ENCODE assay signal across 8 cellular contexts in the genomic region with DNA sequence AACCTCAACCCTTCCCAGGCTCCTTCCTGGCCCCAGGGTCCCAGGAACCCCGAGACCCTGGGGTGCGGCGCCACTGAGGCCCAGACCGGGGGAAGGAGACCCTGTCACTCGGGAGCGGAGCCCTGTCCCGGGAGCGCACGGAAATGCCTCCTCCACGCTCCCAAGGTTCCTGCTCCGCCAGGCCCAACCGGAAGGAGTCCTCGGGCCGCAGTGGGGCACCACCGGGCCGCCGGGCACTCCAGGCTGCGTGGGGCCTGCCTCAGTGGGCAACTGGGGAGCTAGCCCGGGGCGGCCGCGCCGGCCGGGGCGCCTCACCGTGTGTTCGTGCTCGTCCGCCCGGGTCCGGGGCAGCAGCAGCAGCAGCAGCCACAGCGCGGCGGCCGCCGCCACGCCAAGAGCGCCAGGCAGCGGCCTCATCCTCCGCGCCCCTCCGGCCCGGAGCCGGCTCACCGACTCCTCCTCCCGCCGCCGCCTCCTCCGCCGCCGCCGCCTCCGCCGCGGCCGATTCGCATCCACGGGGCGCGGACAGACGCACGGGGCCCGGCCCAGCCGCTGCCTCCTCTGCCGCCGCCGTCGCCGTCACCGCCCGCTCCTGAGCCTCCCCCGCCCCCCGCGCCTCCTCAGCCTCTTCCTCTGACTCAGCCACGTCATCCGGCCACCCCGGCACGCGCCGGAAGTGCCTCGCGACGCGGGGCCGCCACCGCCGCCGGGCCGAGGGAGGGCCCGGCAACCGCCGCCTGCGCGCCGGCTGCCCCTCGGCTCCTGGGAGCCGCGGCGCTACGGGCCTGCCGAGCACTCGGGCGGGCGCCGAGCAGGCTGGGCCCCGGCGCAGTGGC. TPM values are rescaled to one million over a fixed set of nuclear protein-coding genes. Genes with fewer than 3 reads are reported as not detected.
DNase-seq lines count a peak whose midpoint lies in the region; ATAC-seq lines count a peak whose summit lies in the region.

A gene (minus strand): TSS at position 594 of the 836 bp plus-strand sequence. CDS start 177 bp downstream, at position 417.

- ATAC-seq in GM19035 (IDR thresholded peaks at IDR 0.05; ENCODE audit: unreplicated experiment) (peak; percentile 76), HG03354 (IDR thresholded peaks at IDR 0.05; ENCODE audit: poor library complexity, severe bottlenecking, unreplicated experiment) (peak; percentile 73)
- ATAC-seq in activated CD8-positive, alpha-beta T cell treated with anti-CD3 and anti-CD28 coated beads, Interleukin-2, amount 10 ng/mL, durations not matched to agents 7 days and 5 days, result peak; percentile 88

- POLR2A ChIA-PET in activated CD8-positive, alpha-beta T cell treated with anti-CD3 and anti-CD28 coated beads, Interleukin-2, amount 10 ng/mL, durations not matched to agents 7 days and 5 days (lab: Charles Lee), result interaction anchor here (0.6 to 1.2 kb wide), 3 partner anchors 23 to 177 kb away, joined by 3 read pairs; no protein-coding TSS in a partner anchor

- H3K27ac Mint-ChIP-seq in activated CD8-positive, alpha-beta T cell treated with anti-CD3 and anti-CD28 coated beads, Interleukin-2, amount 10 ng/mL, durations not matched to agents 7 days and 5 days, result peak within 1 kb of the TSS; percentile 94

- DNase-seq in Ammon's horn (ENCODE audit: low spot score) (peak; percentile 95), NCI-H774 (lab: John Stamatoyannopoulos, UW) (peak; percentile 64), lung microvascular endothelial cell (ENCODE audit: low read depth in 2 of 2) (peak; percentile 86 to 92)
- peak; percentile 95 for DNase-seq in activated CD8-positive, alpha-beta T cell treated with anti-CD3 and anti-CD28 coated beads, Interleukin-2, amount 10 ng/mL, durations not matched to agents 7 days and 5 days
- peak; percentile 77 for DNase-seq in effector CD8-positive, alpha-beta T cell (lab: John Stamatoyannopoulos, UW)
- DNase-seq in stimulated activated CD4-positive, alpha-beta T cell treated with anti-CD3 and anti-CD28 coated beads, TNF-alpha, amount 100 ng/mL, for 48 hours (ENCODE audit: low read depth in 3 of 3), result peak; percentile 84 to 91 (median 87)

- H3K4me1 Mint-ChIP-seq in activated CD8-positive, alpha-beta T cell treated with anti-CD3 and anti-CD28 coated beads, Interleukin-2, amount 10 ng/mL, durations not matched to agents 7 days and 5 days (ENCODE audit: low read depth), result peaks cover 28% of the 10 kb centered on the region

- peak within 1 kb of the TSS; percentile 91 for H3K4me3 Mint-ChIP-seq in activated CD8-positive, alpha-beta T cell treated with anti-CD3 and anti-CD28 coated beads, Interleukin-2, amount 10 ng/mL, durations not matched to agents 7 days and 5 days

- CTCF ChIA-PET in activated CD8-positive, alpha-beta T cell treated with anti-CD3 and anti-CD28 coated beads, Interleukin-2, amount 10 ng/mL, durations not matched to agents 7 days and 5 days (lab: Charles Lee), result no interaction called here

- H3K27me3 Mint-ChIP-seq in activated CD8-positive, alpha-beta T cell treated with anti-CD3 and anti-CD28 coated beads, Interleukin-2, amount 10 ng/mL, durations not matched to agents 7 days and 5 days (ENCODE audit: low read depth), result peaks cover 4% of the 10 kb centered on the region

- peaks cover 16% of the 10 kb centered on the region for H3K36me3 Mint-ChIP-seq in activated CD8-positive, alpha-beta T cell treated with anti-CD3 and anti-CD28 coated beads, Interleukin-2, amount 10 ng/mL, durations not matched to agents 7 days and 5 days (ENCODE audit: low read depth)

- H3K9me3 Mint-ChIP-seq in activated CD8-positive, alpha-beta T cell treated with anti-CD3 and anti-CD28 coated beads, Interleukin-2, amount 10 ng/mL, durations not matched to agents 7 days and 5 days (ENCODE audit: insufficient read depth), result no peaks in the 10 kb centered on the region

RNA-seq across cellular contexts. Expression of the gene that starts here (rescaled TPM):
- 10 to 100 TPM; 73.1 to 75.4 TPM for total RNA-seq in activated CD8-positive, alpha-beta T cell treated with anti-CD3 and anti-CD28 coated beads, Interleukin-2, amount 10 ng/mL, durations not matched to agents 7 days and 5 days
- total RNA-seq in lung microvascular endothelial cell, result 63.9 and 86.7 TPM in 2 replicates

Comparison
In these comparisons a context has a peak if more than half of its experiments do, and no peak if none do; other contexts are left out.
1. Peak in every context shown above with its lines: DNase-seq and ATAC-seq.